ENCODE assay signal across 8 cellular contexts in the genomic region with DNA sequence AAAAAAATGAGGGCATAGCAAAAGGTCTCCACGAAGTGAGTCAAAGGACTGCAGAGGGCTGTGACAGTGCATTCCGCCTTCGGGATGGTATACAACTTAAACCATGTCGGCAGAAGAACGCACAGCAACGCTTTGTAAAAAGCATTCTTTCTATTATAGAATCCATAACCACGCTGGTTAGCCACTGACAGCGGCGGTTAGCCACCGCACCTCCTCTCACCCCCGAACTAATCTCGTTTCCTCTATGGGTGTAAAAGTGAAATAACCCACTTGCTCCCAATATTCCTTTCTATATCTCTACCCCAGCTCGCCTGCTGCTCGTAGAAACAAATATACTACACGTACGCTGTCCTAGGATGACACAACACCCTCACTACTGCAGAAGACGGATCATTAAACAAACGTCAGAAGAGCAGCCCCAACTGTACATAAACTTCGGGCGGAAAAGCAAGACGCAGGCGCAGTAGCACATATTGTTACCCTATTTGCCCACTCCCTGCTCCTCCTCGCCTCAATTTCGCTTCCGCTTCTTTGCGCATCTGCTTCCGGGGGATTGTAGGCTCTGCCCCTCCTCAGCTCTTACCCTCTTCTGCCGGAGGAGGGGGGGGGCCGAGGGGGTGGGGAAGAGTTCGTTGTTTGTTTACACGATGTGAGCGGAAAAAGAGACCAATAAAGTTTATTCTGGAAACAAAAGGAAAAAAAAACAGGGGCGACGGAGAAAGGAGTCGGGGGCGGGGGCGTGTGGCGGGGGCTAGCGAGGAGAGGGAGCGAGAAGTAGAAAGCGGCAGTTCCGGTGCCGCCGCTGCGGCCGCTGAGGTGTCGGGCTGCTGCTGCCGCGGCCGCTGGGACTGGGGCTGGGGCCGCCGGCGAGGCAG. TPM values are rescaled to one million over a fixed set of nuclear protein-coding genes. Genes with fewer than 3 reads are reported as not detected.
DNase-seq lines count a peak whose midpoint lies in the region; ATAC-seq and TF ChIP-seq lines count a peak whose summit lies in the region.

A gene (plus strand): TSS at position 787 of the 875 bp plus-strand sequence. CDS start 50,469 bp downstream, outside the sequence.

- H3K4me1 Mint-ChIP-seq in activated CD4-positive, alpha-beta T cell treated with anti-CD3 and anti-CD28 coated beads, Interleukin-2, amount 10 ng/mL, durations not matched to agents 24 days and 14 days: peaks cover 26% of the 10 kb centered on the region

- H3K36me3 ChIP-seq in BJ (ENCODE audit: control insufficient read depth, insufficient read depth, low read length): no peaks in the 10 kb centered on the region

- H3K27me3 Mint-ChIP-seq in activated CD4-positive, alpha-beta T cell treated with anti-CD3 and anti-CD28 coated beads, Interleukin-2, amount 10 ng/mL, durations not matched to agents 24 days and 14 days: peaks cover 19% of the 10 kb centered on the region

- ATAC-seq in GM19324 (IDR thresholded peaks at IDR 0.05; ENCODE audit: low FRiP score, unreplicated experiment): peak; percentile 85
- peak; percentile 61 for ATAC-seq in HG03469 (IDR thresholded peaks at IDR 0.05; ENCODE audit: unreplicated experiment)
- ATAC-seq in left lobe of liver: peak; percentile 90

- no peaks in the 10 kb centered on the region for H3K9me3 Mint-ChIP-seq in activated CD4-positive, alpha-beta T cell treated with anti-CD3 and anti-CD28 coated beads, Interleukin-2, amount 10 ng/mL, durations not matched to agents 24 days and 14 days

- peak within 1 kb of the TSS; percentile 92 for H3K4me3 ChIP-seq in BJ (ENCODE audit: low read depth, low read length)
- peak within 1 kb of the TSS; percentile 96 for H3K4me3 ChIP-seq in coronary artery

- H3K36me3 Mint-ChIP-seq in activated CD4-positive, alpha-beta T cell treated with anti-CD3 and anti-CD28 coated beads, Interleukin-2, amount 10 ng/mL, durations not matched to agents 24 days and 14 days (ENCODE audit: low read depth): peaks cover 2% of the 10 kb centered on the region

- peak within 1 kb of the TSS; percentile 99 for H3K27ac ChIP-seq in coronary artery

- intact Hi-C loops in activated CD4-positive, alpha-beta T cell treated with anti-CD3 and anti-CD28 coated beads, Interleukin-2, amount 10 ng/mL, durations not matched to agents 24 days and 14 days (cut with micrococcal nuclease): loop anchor here (1.0 to 5.0 kb wide), 11 partner anchors 43 to 1811 kb away; a partner anchor contains a TSS

- H3K4me3 Mint-ChIP-seq in activated CD4-positive, alpha-beta T cell treated with anti-CD3 and anti-CD28 coated beads, Interleukin-2, amount 10 ng/mL, durations not matched to agents 24 days and 14 days: peak within 1 kb of the TSS; percentile 91

- TF ChIP-seq CTCF in BJ (IDR thresholded peaks at IDR 0.05; ENCODE audit: insufficient read depth, low read depth, low read length) (no peak), coronary artery (IDR thresholded peaks at IDR 0.05) (no peak)

- DNase-seq in BJ (ENCODE audit: low read depth) (peak; percentile 93), NCI-H526 treated with DMSO at 0.1 percent for 48 hours (lab: John Stamatoyannopoulos, UW) (peak; percentile 97), coronary artery (ENCODE audit: low spot score) (peak; percentile 96), left lobe of liver (ENCODE audit: low spot score) (peak; percentile 95)
- peak; percentile 97 for DNase-seq in activated CD4-positive, alpha-beta T cell treated with anti-CD3 and anti-CD28 coated beads, Interleukin-2, amount 10 ng/mL, durations not matched to agents 24 days and 14 days
- DNase-seq in stimulated activated CD4-positive, alpha-beta T cell treated with anti-CD3 and anti-CD28 coated beads, Interleukin-2, amount 100 ng/mL, for 4 hours (ENCODE audit: low read depth): peak; percentile 93

- no peaks in the 10 kb centered on the region for H3K27me3 ChIP-seq in BJ (ENCODE audit: control insufficient read depth, insufficient read depth, low read length)

- CTCF ChIA-PET in BJ (lab: Yijun Ruan, JAX): interaction anchor here (0.8 to 3.8 kb wide), 13 partner anchors 10 to 175 kb away, joined by 3 to 28 read pairs (median 4); a partner anchor contains a TSS

- H3K27ac Mint-ChIP-seq in activated CD4-positive, alpha-beta T cell treated with anti-CD3 and anti-CD28 coated beads, Interleukin-2, amount 10 ng/mL, durations not matched to agents 24 days and 14 days: peak within 1 kb of the TSS; percentile 95

- POLR2A ChIA-PET in BJ (lab: Charles Lee): interaction anchor here (0.6 kb wide), 2 partner anchors 41 to 129 kb away, joined by 3 read pairs; no protein-coding TSS in a partner anchor

RNA-seq across cellular contexts. Expression of the gene that starts here (rescaled TPM):
- 5.5 and 13.2 TPM in 2 replicates for polyA plus RNA-seq in BJ (2011; rRNA removed)
- 9.5 and 10.8 TPM in 2 replicates for polyA minus RNA-seq in BJ (2011; rRNA and poly(A)+ RNA removed)
- total RNA-seq in activated CD4-positive, alpha-beta T cell treated with anti-CD3 and anti-CD28 coated beads, Interleukin-2, amount 10 ng/mL, durations not matched to agents 24 days and 14 days: 17.3 and 18.5 TPM in 2 replicates
- 9.0 TPM for total RNA-seq in left lobe of liver

Comparison
In these comparisons a context has a peak if more than half of its experiments do, and no peak if none do; other contexts are left out.
1. Peak in every context shown above with its lines: DNase-seq, ATAC-seq, H3K4me3 ChIP-seq and H3K27ac ChIP-seq.